In the genomic region with DNA sequence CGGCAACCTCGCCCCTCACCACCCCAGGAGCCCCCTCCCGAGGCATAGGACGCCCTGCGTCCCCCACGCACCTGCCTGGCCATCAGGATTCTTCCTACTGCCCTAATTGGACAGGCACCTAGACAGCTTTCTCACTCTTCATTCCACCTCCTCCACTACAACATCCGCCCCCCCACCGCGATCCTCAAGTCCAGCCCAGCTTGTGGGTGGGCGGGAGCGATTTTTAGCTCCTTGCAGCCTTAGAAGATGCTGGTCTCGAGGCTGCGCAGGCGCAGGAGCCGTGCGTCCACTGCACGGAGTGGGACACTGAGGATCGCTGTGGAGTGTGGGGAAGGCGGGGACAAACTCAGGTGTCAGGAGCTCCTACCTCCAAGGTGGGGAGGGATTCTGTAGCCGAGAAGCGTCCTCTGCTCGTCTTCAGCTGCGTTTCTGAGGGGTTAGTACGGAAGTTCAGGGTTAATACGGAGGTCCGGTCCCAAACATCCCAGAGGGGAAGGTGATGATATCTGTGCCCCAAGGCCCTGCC, we compare ENCODE assay signal across 8 cellular contexts. TPM values are rescaled to one million over a fixed set of nuclear protein-coding genes. Genes with fewer than 3 reads are reported as not detected.
A peak's percentile ranks its signal among the peaks of the same experiment; 100 is the strongest.
DNase-seq lines count a peak whose midpoint lies in the region; ATAC-seq and TF ChIP-seq lines count a peak whose summit lies in the region.

RTBDN (minus strand) TSS at position 162 of the 526 bp plus-strand sequence. CDS start 4,600 bp downstream, outside the sequence.

- 3 to 5% methylated on average over 25 to 26 of the region's 26 CpGs for WGBS in heart right ventricle, 2 donors
- 6% methylated on average over 20 to 26 of the region's 26 CpGs for WGBS in upper lobe of left lung, 2 donors

- H3K4me1 Mint-ChIP-seq in WTC11 (peaks cover 31% of the 10 kb centered on the region), CD14-positive monocyte (peaks cover 23% of the 10 kb centered on the region)

- no peak for TF ChIP-seq POLR2A in upper lobe of left lung (IDR thresholded peaks at IDR 0.05)

- POLR2A ChIA-PET in WTC11 (lab: Charles Lee), result no interaction called here

- H3K9me3 Mint-ChIP-seq in WTC11 (no peaks in the 10 kb centered on the region), CD14-positive monocyte (peaks cover 1 to 40% (median 28%) of the 10 kb centered on the region in 7 donors)

- H3K27me3 Mint-ChIP-seq in WTC11 (ENCODE audit: low read depth) (peaks cover 61% of the 10 kb centered on the region), CD14-positive monocyte (ENCODE audit: low read depth in 3 of 3) (peaks cover 83 to 92% (median 85%) of the 10 kb centered on the region in 3 donors)

- intact Hi-C loops in heart right ventricle (cut with DNase I), result no loop called here
- intact Hi-C loops in cardiac septum (cut with DNase I), result no loop called here
- intact Hi-C loops in CD14-positive monocyte (cut with micrococcal nuclease), result no loop called here

- H3K27ac ChIP-seq in heart right ventricle, result no peak within 1 kb of the TSS
- H3K27ac ChIP-seq in iPS-20b (ENCODE audit: low read length), result no peak within 1 kb of the TSS
- no peak within 1 kb of the TSS for H3K27ac ChIP-seq in upper lobe of left lung

- no peak for TF ChIP-seq EP300 in upper lobe of left lung (IDR thresholded peaks at IDR 0.05)

- H3K36me3 Mint-ChIP-seq in WTC11, result no peaks in the 10 kb centered on the region
- H3K36me3 Mint-ChIP-seq in CD14-positive monocyte, result peaks cover 8 to 15% of the 10 kb centered on the region in 2 donors

- peak within 1 kb of the TSS; percentile 33; the same call in 1 of the 2 replicates for H3K9ac ChIP-seq in iPS-20b (ENCODE audit: low read depth, low read length)

- H3K9me3 ChIP-seq in heart right ventricle (no peaks in the 10 kb centered on the region), iPS-20b (ENCODE audit: insufficient read depth, low read depth, low read length) (no peaks in the 10 kb centered on the region), upper lobe of left lung (no peaks in the 10 kb centered on the region)

- H3K27me3 ChIP-seq in heart right ventricle (peaks cover 36 to 100% (median 96%) of the 10 kb centered on the region in 7 donors), iPS-20b (ENCODE audit: insufficient read depth, low read length) (peaks cover 86% of the 10 kb centered on the region), upper lobe of left lung (peaks cover 4 to 77% (median 46%) of the 10 kb centered on the region in 4 donors)

- H3K4me3 Mint-ChIP-seq in WTC11, result peak within 1 kb of the TSS; percentile 70
- peak within 1 kb of the TSS in 1 of 2 donors; percentile 82 for H3K4me3 Mint-ChIP-seq in CD14-positive monocyte

- H3K36me3 ChIP-seq in heart right ventricle (no peaks in the 10 kb centered on the region), iPS-20b (ENCODE audit: insufficient read depth, low read depth, low read length) (no peaks in the 10 kb centered on the region), upper lobe of left lung (no peaks in the 10 kb centered on the region)

- H3K27ac Mint-ChIP-seq in WTC11, result 0 out of 2 replicates have a peak within 1 kb of the TSS, but pooled peaks have one; percentile 31
- no peak within 1 kb of the TSS for H3K27ac Mint-ChIP-seq in CD14-positive monocyte

- no peak for TF ChIP-seq CTCF in heart right ventricle (IDR thresholded peaks at IDR 0.05)
- no peak for TF ChIP-seq CTCF in WTC11 (IDR thresholded peaks at IDR 0.05)
- no peak for TF ChIP-seq CTCF in upper lobe of left lung (IDR thresholded peaks at IDR 0.05)
- no peak for TF ChIP-seq CTCF in CD14-positive monocyte (IDR thresholded peaks at IDR 0.05)

- H3K4me1 ChIP-seq in heart right ventricle (peaks cover 4 to 35% (median 17%) of the 10 kb centered on the region in 9 donors), iPS-20b (ENCODE audit: insufficient read depth, low read length) (peaks cover 4% of the 10 kb centered on the region; the same call in 1 of the 2 replicates), upper lobe of left lung (peaks cover 22 to 48% (median 27%) of the 10 kb centered on the region in 4 donors)

- peak within 1 kb of the TSS in 9 of 10 donors; percentile 29 to 53 (median 43) for H3K4me3 ChIP-seq in heart right ventricle
- peak within 1 kb of the TSS; percentile 65 for H3K4me3 ChIP-seq in iPS-20b (ENCODE audit: low read length)
- H3K4me3 ChIP-seq in upper lobe of left lung, result peak within 1 kb of the TSS; percentile 42 to 53 (median 44)

- DNase-seq in heart right ventricle (no peak), cardiac septum (ENCODE audit: low spot score) (no peak), WTC11 (ENCODE audit: low spot score) (peak; percentile 46), upper lobe of left lung (no peak), NCI-H1694 (lab: John Stamatoyannopoulos, UW) (no peak), CD14-positive monocyte (ENCODE audit: low spot score) (no peak), amniotic stem cell (lab: John Stamatoyannopoulos, UW) (no peak)

- ATAC-seq in heart right ventricle (no peak), WTC11 (no peak), upper lobe of left lung (ENCODE audit: low FRiP score in 2 of 2) (no peak)

- CTCF ChIA-PET in WTC11 (lab: Charles Lee), result interaction anchor here (0.8 to 2.3 kb wide), 5 partner anchors 28 to 131 kb away, joined by 3 to 10 read pairs (median 7); partner anchors contain the start of gene RNASEH2A

TF ChIP-seq in WTC11, 78 proteins besides CTCF, POLR2A, EP300 and RAD21:
- TF ChIP-seq, protein P1, sequence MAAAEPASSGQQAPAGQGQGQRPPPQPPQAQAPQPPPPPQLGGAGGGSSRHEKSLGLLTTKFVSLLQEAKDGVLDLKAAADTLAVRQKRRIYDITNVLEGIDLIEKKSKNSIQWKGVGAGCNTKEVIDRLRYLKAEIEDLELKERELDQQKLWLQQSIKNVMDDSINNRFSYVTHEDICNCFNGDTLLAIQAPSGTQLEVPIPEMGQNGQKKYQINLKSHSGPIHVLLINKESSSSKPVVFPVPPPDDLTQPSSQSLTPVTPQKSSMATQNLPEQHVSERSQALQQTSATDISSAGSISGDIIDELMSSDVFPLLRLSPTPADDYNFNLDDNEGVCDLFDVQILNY (CRISPR knock-in tag; IDR thresholded peaks at IDR 0.05), result no peak
- TF ChIP-seq HMGXB4 (CRISPR knock-in tag; IDR thresholded peaks at IDR 0.05), result peak; percentile 16; the same call in 1 of the 2 replicates
TF ChIP-seq in WTC11: peak in this region for 1.

RNA-seq across cellular contexts. Expression of gene RTBDN, which starts in this region (rescaled TPM):
- total RNA-seq in heart right ventricle, result not detected
- not detected for polyA plus RNA-seq in heart right ventricle
- not detected for total RNA-seq in cardiac septum
- total RNA-seq in WTC11 (2021), result 2.4 to 3.8 TPM (median 3.1 TPM) in 3 replicates
- not detected for total RNA-seq in upper lobe of left lung
- not detected for polyA plus RNA-seq in CD14-positive monocyte
